Comparison of ENCODE assay signal across 19 cellular contexts in genomic region chr1:204834329-204834728, GRCh38. TPM values are rescaled to one million over a fixed set of nuclear protein-coding genes. Genes with fewer than 3 reads are reported as not detected.
"Had no signal": no experiment of that assay in that cellular context is flagged by ENCODE, and none has a peak within 500 bp of the region (broad histone marks: within the 10 kb centered on the region; RNA-seq: fewer than 3 reads in every experiment).

No MANE protein-coding gene starts in this region.

- H3K27me3 ChIP-seq: ascending aorta, colonic mucosa, pancreas had no signal

- H3K9me3 ChIP-seq: ascending aorta, colonic mucosa, pancreas, suprapubic skin, upper lobe of right lung had no signal

- H3K9me3 Mint-ChIP-seq: activated CD4-positive, alpha-beta memory T cell treated with anti-CD3 and anti-CD28 coated beads for 36 hours; activated naive CD8-positive, alpha-beta T cell treated with anti-CD3 and anti-CD28 coated beads, Interleukin-2, amount 10 ng/mL, durations not matched to agents 7 days and 5 days; nephron progenitor cell had no signal

- H3K4me3 Mint-ChIP-seq: activated CD4-positive, alpha-beta memory T cell treated with anti-CD3 and anti-CD28 coated beads for 36 hours; activated naive CD8-positive, alpha-beta T cell treated with anti-CD3 and anti-CD28 coated beads, Interleukin-2, amount 10 ng/mL, durations not matched to agents 7 days and 5 days; activated T-cell treated with anti-CD3 and anti-CD28 coated beads, Interleukin-2, amount 50 U/mL, for 72 hours; nephron progenitor cell had no signal

- H3K36me3 Mint-ChIP-seq: activated CD4-positive, alpha-beta memory T cell treated with anti-CD3 and anti-CD28 coated beads for 36 hours; activated naive CD8-positive, alpha-beta T cell treated with anti-CD3 and anti-CD28 coated beads, Interleukin-2, amount 10 ng/mL, durations not matched to agents 7 days and 5 days had no signal

- H3K4me1 Mint-ChIP-seq: activated naive CD8-positive, alpha-beta T cell treated with anti-CD3 and anti-CD28 coated beads, Interleukin-2, amount 10 ng/mL, durations not matched to agents 7 days and 5 days; nephron progenitor cell had no signal

- H3K27ac ChIP-seq: ascending aorta, cardiac muscle cell, colonic mucosa, pancreas, suprapubic skin, upper lobe of right lung had no signal

- H3K36me3 ChIP-seq: ascending aorta, cardiac muscle cell, colonic mucosa, pancreas, suprapubic skin, upper lobe of right lung had no signal

- ATAC-seq: activated T-cell treated with anti-CD3 and anti-CD28 coated beads, Interleukin-2, amount 50 U/mL, for 72 hours; pancreas; stimulated activated naive CD8-positive, alpha-beta T cell treated with anti-CD3 and anti-CD28 coated beads, Interleukin-15, Interleukin-2, amounts not matched to agents 100 U/mL and 50 U/mL, for 24 hours; upper lobe of right lung had no signal

- DNase-seq: activated CD4-positive, alpha-beta memory T cell treated with anti-CD3 and anti-CD28 coated beads for 36 hours; activated gamma-delta T cell treated with Interleukin-2 at 50 U/mL for 16 hours; activated naive CD8-positive, alpha-beta T cell treated with anti-CD3 and anti-CD28 coated beads, Interleukin-2, amount 10 ng/mL, durations not matched to agents 7 days and 5 days; activated T-cell treated with anti-CD3 and anti-CD28 coated beads, Interleukin-2, amount 50 U/mL, for 72 hours; colonic mucosa; effector CD4-positive, alpha-beta T cell; foreskin melanocyte; kidney glomerular epithelial cell; mesendoderm; nephron progenitor cell; pancreas; stimulated activated CD4-positive, alpha-beta T cell treated with anti-CD3 and anti-CD28 coated beads, Interleukin-4, amount 100 ng/mL, for 1 hour; stimulated activated CD8-positive, alpha-beta memory T cell treated with anti-CD3 and anti-CD28 coated beads, Interleukin-4, amount 100 ng/mL, for 48 hours; stimulated activated naive CD8-positive, alpha-beta T cell treated with anti-CD3 and anti-CD28 coated beads, Interleukin-15, Interleukin-2, amounts not matched to agents 100 U/mL and 50 U/mL, for 24 hours; T-helper 9 cell; upper lobe of right lung had no signal

- H3K27ac Mint-ChIP-seq: activated CD4-positive, alpha-beta memory T cell treated with anti-CD3 and anti-CD28 coated beads for 36 hours; activated naive CD8-positive, alpha-beta T cell treated with anti-CD3 and anti-CD28 coated beads, Interleukin-2, amount 10 ng/mL, durations not matched to agents 7 days and 5 days; activated T-cell treated with anti-CD3 and anti-CD28 coated beads, Interleukin-2, amount 50 U/mL, for 72 hours; nephron progenitor cell had no signal

- H3K4me3 ChIP-seq: ascending aorta, cardiac muscle cell, colonic mucosa, pancreas, suprapubic skin, upper lobe of right lung had no signal

RNA-seq across cellular contexts. Expression of gene NFASC, which starts 36.3 kb away (rescaled TPM):
- polyA plus RNA-seq: cardiac muscle cell had no signal
